In genomic region chr15:42085721-42086120, GRCh38 we compare ENCODE assay signal across 17 cellular contexts. TPM values are rescaled to one million over a fixed set of nuclear protein-coding genes. Genes with fewer than 3 reads are reported as not detected.
DNase-seq lines count a peak whose midpoint lies in the region; ATAC-seq and TF ChIP-seq lines count a peak whose summit lies in the region.
"Had no signal": no experiment of that assay in that cellular context is flagged by ENCODE, and none has a peak within 500 bp of the region (broad histone marks: within the 10 kb centered on the region; RNA-seq: fewer than 3 reads in every experiment).

No MANE protein-coding gene starts in this region.

- H3K27me3 Mint-ChIP-seq in stimulated activated naive CD8-positive, alpha-beta T cell treated with anti-CD3 and anti-CD28 coated beads, Interleukin-15, amount 100 ng/mL, for 72 hours = peaks cover 33% of the 10 kb centered on the region

- intact Hi-C loops in posterior vena cava (cut with DNase I) = loop anchor here in 1 of 2 donors (10.0 kb wide), 1 partner anchor 91 kb away; no protein-coding TSS in a partner anchor

- no peak for TF ChIP-seq CTCF in RWPE2 (IDR thresholded peaks at IDR 0.05; ENCODE audit: poor library complexity, severe bottlenecking)

- H3K9me3 ChIP-seq in RWPE2 (ENCODE audit: severe bottlenecking) = no peaks in the 10 kb centered on the region
- H3K9me3 ChIP-seq: A549, BLaER1 had no signal

- no peak for ATAC-seq in RWPE2 (ENCODE audit: low read depth)
- no peak for ATAC-seq in stimulated activated naive CD8-positive, alpha-beta T cell treated with anti-CD3 and anti-CD28 coated beads, Interleukin-15, amount 100 ng/mL, for 72 hours
- ATAC-seq: A549 had no signal

- no peaks in the 10 kb centered on the region for H3K27me3 ChIP-seq in RWPE2 (ENCODE audit: insufficient read depth, poor library complexity, severe bottlenecking)
- H3K27me3 ChIP-seq: BLaER1 had no signal

- H3K4me1 Mint-ChIP-seq in stimulated activated naive CD8-positive, alpha-beta T cell treated with anti-CD3 and anti-CD28 coated beads, Interleukin-15, amount 100 ng/mL, for 72 hours = peaks cover 13% of the 10 kb centered on the region

- H3K27ac ChIP-seq in RWPE2 (ENCODE audit: poor library complexity, severe bottlenecking) = peak overlapping the region; percentile 79
- H3K27ac ChIP-seq: 22Rv1, A549, BLaER1, HL-60 had no signal

- H3K9me3 Mint-ChIP-seq in stimulated activated naive CD8-positive, alpha-beta T cell treated with anti-CD3 and anti-CD28 coated beads, Interleukin-15, amount 100 ng/mL, for 72 hours = no peaks in the 10 kb centered on the region
- H3K9me3 Mint-ChIP-seq: H9 had no signal

- peaks cover 26% of the 10 kb centered on the region for H3K4me1 ChIP-seq in RWPE2 (ENCODE audit: insufficient read depth, poor library complexity, severe bottlenecking)
- H3K4me1 ChIP-seq: A549 had no signal

- peak; percentile 45 for DNase-seq in activated CD8-positive, alpha-beta memory T cell treated with anti-CD3 and anti-CD28 coated beads for 24 hours
- no peak for DNase-seq in activated CD8-positive, alpha-beta memory T cell treated with anti-CD3 and anti-CD28 coated beads, Interleukin-2, amount 50 U/mL, for 4 hours
- DNase-seq in D341Med (ENCODE audit: low spot score) = peak; percentile 12
- no peak for DNase-seq in RWPE2 (ENCODE audit: low spot score)
- DNase-seq in posterior vena cava (ENCODE audit: low spot score) = peak; percentile 58
- DNase-seq in Ammon's horn (ENCODE audit: low spot score) = no peak
- DNase-seq in stimulated activated naive CD8-positive, alpha-beta T cell treated with anti-CD3 and anti-CD28 coated beads, Interleukin-15, amount 100 ng/mL, for 72 hours = no peak
- DNase-seq: AML-193; CD4-positive, alpha-beta memory T cell; DMS79 treated with DMSO at 0.1 percent for 48 hours; GF-D8 had no signal

- H3K27ac Mint-ChIP-seq in stimulated activated naive CD8-positive, alpha-beta T cell treated with anti-CD3 and anti-CD28 coated beads, Interleukin-15, amount 100 ng/mL, for 72 hours = no peak overlapping the region
- H3K27ac Mint-ChIP-seq: CD4-positive, alpha-beta memory T cell; H9 had no signal

- H3K4me3 Mint-ChIP-seq in stimulated activated naive CD8-positive, alpha-beta T cell treated with anti-CD3 and anti-CD28 coated beads, Interleukin-15, amount 100 ng/mL, for 72 hours = no peak overlapping the region
- H3K4me3 Mint-ChIP-seq: CD4-positive, alpha-beta memory T cell; H9 had no signal

- H3K36me3 ChIP-seq in RWPE2 (ENCODE audit: low read depth) = no peaks in the 10 kb centered on the region
- H3K36me3 ChIP-seq: BLaER1 had no signal

- no peak overlapping the region for H3K4me3 ChIP-seq in RWPE2 (ENCODE audit: severe bottlenecking)
- H3K4me3 ChIP-seq: A549, BLaER1 had no signal

RNA-seq across cellular contexts. Expression of gene PLA2G4D, which starts 8.6 kb away (rescaled TPM):
- not detected for total RNA-seq in posterior vena cava
- total RNA-seq: CD4-positive, alpha-beta memory T cell; HT1080 had no signal

Comparison
In these comparisons a context has a peak if more than half of its experiments do, and no peak if none do; other contexts are left out.
1. DNase-seq: peak in activated CD8-positive, alpha-beta memory T cell treated with anti-CD3 and anti-CD28 coated beads for 24 hours (single experiment), D341Med (single experiment) and posterior vena cava (single experiment); none in activated CD8-positive, alpha-beta memory T cell treated with anti-CD3 and anti-CD28 coated beads, Interleukin-2, amount 50 U/mL, for 4 hours (single experiment), RWPE2 (single experiment), Ammon's horn (single experiment) and stimulated activated naive CD8-positive, alpha-beta T cell treated with anti-CD3 and anti-CD28 coated beads, Interleukin-15, amount 100 ng/mL, for 72 hours (0 of 2).